18 cellular contexts compared by ENCODE assay signal in the genomic region with DNA sequence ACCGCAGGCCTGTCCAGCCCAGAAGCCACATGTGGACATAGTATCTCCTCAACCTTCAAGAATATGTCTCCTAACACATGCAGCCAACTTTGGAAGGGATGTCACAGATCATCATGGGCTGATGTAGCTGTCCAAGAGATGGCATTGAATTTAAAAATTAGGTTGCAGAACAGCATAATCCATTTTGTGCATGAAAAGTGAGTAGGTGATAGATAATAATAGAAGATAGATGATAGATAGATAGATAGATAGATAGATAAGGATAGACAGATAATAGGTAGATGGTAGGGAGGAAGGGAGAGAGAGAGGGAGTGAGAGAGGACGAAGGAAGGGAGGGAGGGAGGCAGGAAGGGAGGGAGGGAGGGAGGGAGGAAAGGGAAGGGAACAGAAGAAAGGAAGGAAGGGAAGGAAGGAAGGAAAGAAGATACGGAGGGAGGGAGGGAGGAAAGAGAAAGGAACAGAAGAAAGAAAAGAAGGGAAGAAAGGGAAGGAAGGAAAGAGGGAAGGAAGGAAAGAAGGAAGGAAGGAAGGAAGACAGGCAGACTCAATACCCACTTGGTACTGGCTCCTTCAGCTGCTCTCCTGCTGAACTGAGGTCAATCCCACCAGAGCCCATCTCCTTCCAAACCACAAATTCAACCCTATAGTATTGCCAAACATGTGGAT. TPM values are rescaled to one million over a fixed set of nuclear protein-coding genes. Genes with fewer than 3 reads are reported as not detected.
DNase-seq lines count a peak whose midpoint lies in the region; ATAC-seq and TF ChIP-seq lines count a peak whose summit lies in the region.
"Had no signal": no experiment of that assay in that cellular context is flagged by ENCODE, and none has a peak within 500 bp of the region (broad histone marks: within the 10 kb centered on the region; RNA-seq: fewer than 3 reads in every experiment).

No MANE protein-coding gene starts in this region.

- no peaks in the 10 kb centered on the region for H3K9me3 ChIP-seq in neutrophil

- no peaks in the 10 kb centered on the region for H3K27me3 ChIP-seq in neutrophil
- H3K27me3 ChIP-seq: SJCRH30 had no signal

- no TSS peak for BruUV-seq in Calu3 (replicated peaks; lab: Mats Ljungman, UMichigan)

- CTCF ChIA-PET in Calu3 (lab: Charles Lee): no interaction called here

- H3K36me3 ChIP-seq in neutrophil: no peaks in the 10 kb centered on the region
- H3K36me3 ChIP-seq: SJCRH30 had no signal

- H3K36me3 Mint-ChIP-seq in CD14-positive monocyte (peaks cover 7 to 10% of the 10 kb centered on the region in 2 donors), Calu3 (ENCODE audit: insufficient read depth, unreplicated experiment) (peaks cover 35% of the 10 kb centered on the region)

- H3K27me3 Mint-ChIP-seq in CD14-positive monocyte (ENCODE audit: low read depth in 3 of 3): peaks cover 0 to 11% (median 0%) of the 10 kb centered on the region in 3 donors
- H3K27me3 Mint-ChIP-seq in Calu3 (ENCODE audit: unreplicated experiment): no peaks in the 10 kb centered on the region

- H3K9me3 Mint-ChIP-seq in CD14-positive monocyte: peaks cover 0 to 5% (median 0%) of the 10 kb centered on the region in 7 donors
- H3K9me3 Mint-ChIP-seq in Calu3 (ENCODE audit: low read depth, unreplicated experiment): peaks cover 3% of the 10 kb centered on the region

- DNase-seq in CD14-positive monocyte (ENCODE audit: low spot score): no peak
- no peak for DNase-seq in Calu3
- no peak for DNase-seq in erythroblast (lab: John Stamatoyannopoulos, UW)
- DNase-seq: DMS79, HCEC 1CT, MM.1S, NCI-H1092, NCI-H1436 treated with DMSO at 0.1 percent for 48 hours, NCI-H2029, NCI-H2171, NCI-H526, SJCRH30 had no signal

- no peak overlapping the region for H3K4me3 ChIP-seq in neutrophil (ENCODE audit: low read depth in 1 of 2, low read length in 1 of 2)
- H3K4me3 ChIP-seq: GM23338, SJCRH30 had no signal

- H3K27ac Mint-ChIP-seq in CD14-positive monocyte (peak overlapping the region; percentile 38 to 99 (median 84)), Calu3 (ENCODE audit: unreplicated experiment) (peak overlapping the region; percentile 100)
- H3K27ac Mint-ChIP-seq: GM23338 had no signal

- peak overlapping the region; percentile 99 for H3K27ac ChIP-seq in neutrophil
- H3K27ac ChIP-seq: SJCRH30 had no signal

- H3K4me3 Mint-ChIP-seq in CD14-positive monocyte (no peak overlapping the region), Calu3 (ENCODE audit: low read depth, unreplicated experiment) (no peak overlapping the region)
- H3K4me3 Mint-ChIP-seq: GM23338 had no signal

- peaks cover 54 to 70% of the 10 kb centered on the region in 2 experiments for H3K4me1 ChIP-seq in neutrophil (ENCODE audit: control insufficient read depth in 1 of 2, insufficient read depth in 1 of 2, low read depth in 1 of 2, low read length in 1 of 2)

- TF ChIP-seq CTCF in CD14-positive monocyte (IDR thresholded peaks at IDR 0.05): no peak
- no peak for TF ChIP-seq CTCF in Calu3 (IDR thresholded peaks at IDR 0.05; ENCODE audit: unreplicated experiment)
- no peak for TF ChIP-seq CTCF in neutrophil (IDR thresholded peaks at IDR 0.05)

- peak; percentile 20 for TF ChIP-seq POLR2A in erythroblast (IDR thresholded peaks at IDR 0.05; ENCODE audit: low read length)

- intact Hi-C loops in CD14-positive monocyte (cut with micrococcal nuclease): no loop called here
- intact Hi-C loops in Calu3 (cut with micrococcal nuclease; ENCODE audit: unreplicated experiment): loop anchor here (5.0 kb wide), 1 partner anchor 33 kb away; a partner anchor contains a TSS

- no peak for ATAC-seq in HG03460 (IDR thresholded peaks at IDR 0.05; ENCODE audit: unreplicated experiment)
- ATAC-seq in GM21381 (IDR thresholded peaks at IDR 0.05; ENCODE audit: unreplicated experiment): no peak
- ATAC-seq in SK-N-SH treated with all-trans-retinoic acid at 6 μM for 48 hours: no peak
- ATAC-seq: GM23338, Panc1 had no signal

- H3K4me1 Mint-ChIP-seq in CD14-positive monocyte: peaks cover 57% of the 10 kb centered on the region
- peaks cover 48% of the 10 kb centered on the region for H3K4me1 Mint-ChIP-seq in Calu3 (ENCODE audit: low read depth, unreplicated experiment)

TF ChIP-seq in SK-N-SH treated with all-trans-retinoic acid at 6 μM for 48 hours, 23 proteins besides CTCF, POLR2A, EP300 and RAD21:
- TF ChIP-seq, protein P1, sequence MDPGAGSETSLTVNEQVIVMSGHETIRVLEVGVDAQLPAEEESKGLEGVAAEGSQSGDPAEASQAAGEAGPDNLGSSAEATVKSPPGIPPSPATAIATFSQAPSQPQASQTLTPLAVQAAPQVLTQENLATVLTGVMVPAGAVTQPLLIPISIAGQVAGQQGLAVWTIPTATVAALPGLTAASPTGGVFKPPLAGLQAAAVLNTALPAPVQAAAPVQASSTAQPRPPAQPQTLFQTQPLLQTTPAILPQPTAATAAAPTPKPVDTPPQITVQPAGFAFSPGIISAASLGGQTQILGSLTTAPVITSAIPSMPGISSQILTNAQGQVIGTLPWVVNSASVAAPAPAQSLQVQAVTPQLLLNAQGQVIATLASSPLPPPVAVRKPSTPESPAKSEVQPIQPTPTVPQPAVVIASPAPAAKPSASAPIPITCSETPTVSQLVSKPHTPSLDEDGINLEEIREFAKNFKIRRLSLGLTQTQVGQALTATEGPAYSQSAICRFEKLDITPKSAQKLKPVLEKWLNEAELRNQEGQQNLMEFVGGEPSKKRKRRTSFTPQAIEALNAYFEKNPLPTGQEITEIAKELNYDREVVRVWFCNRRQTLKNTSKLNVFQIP (CRISPR knock-in tag; IDR thresholded peaks at IDR 0.05; ENCODE audit: borderline replicate concordance, low read depth): no peak

RNA-seq across cellular contexts. Expression of a gene that starts 28.9 kb away (rescaled TPM):
- 10 to 100 TPM; 28.3 to 34.1 TPM for polyA plus RNA-seq in CD14-positive monocyte
- 231 and 235 TPM in 2 replicates for total RNA-seq in Calu3 (2022)

RNA-seq across cellular contexts. Expression of a gene that starts 34.2 kb away (rescaled TPM):
- 1,000 to 10,000 TPM; 1,963 to 3,954 TPM for polyA plus RNA-seq in CD14-positive monocyte
- total RNA-seq in Calu3 (2022): 38.1 and 50.5 TPM in 2 replicates
